1 cellular context compared by ENCODE assay signal in genomic region chr21:43716376-43717165, GRCh38.
TF ChIP-seq lines count a peak whose summit lies in the region.

No MANE protein-coding gene starts in this region.

TF ChIP-seq in IMR-90, 13 proteins besides CTCF, POLR2A, EP300 and RAD21:
- TF ChIP-seq RFX5 (IDR thresholded peaks at IDR 0.05; ENCODE audit: low read depth, low read length) (no peak), MAFK (IDR thresholded peaks at IDR 0.05; ENCODE audit: low read depth, low read length) (no peak)
